Comparison of ENCODE assay signal across 2 cellular contexts in the genomic region with DNA sequence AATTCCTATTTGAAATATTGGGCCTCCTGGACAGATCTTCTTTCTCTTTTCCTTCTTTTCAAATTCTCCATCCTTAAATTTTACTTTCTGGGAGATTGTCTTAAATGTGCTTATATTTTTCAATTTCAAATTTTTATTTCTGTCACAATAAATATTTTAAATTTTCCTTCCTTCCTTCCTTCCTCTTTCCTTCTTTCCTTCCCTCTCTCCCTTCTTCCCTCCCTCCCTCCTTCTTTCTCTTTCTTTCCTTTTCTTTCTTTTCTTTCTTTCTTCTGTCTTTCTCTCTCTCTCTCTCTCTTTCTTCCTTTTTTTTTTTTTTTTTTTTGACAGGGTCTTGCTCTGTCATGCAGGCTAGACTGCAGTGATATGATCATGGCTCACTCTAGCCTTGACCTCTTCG.
TF ChIP-seq lines count a peak whose summit lies in the region.

No MANE protein-coding gene starts in this region.

TF ChIP-seq in HEK293, 187 proteins besides CTCF, POLR2A, EP300 and RAD21:
- no peak for TF ChIP-seq ZNF530 (tag by site-specific recombination; IDR thresholded peaks at IDR 0.05; ENCODE audit: low read depth)
- TF ChIP-seq ZNF366 (tag by site-specific recombination; conservative IDR thresholded peaks at IDR 0.05), result peak; percentile 87

TF ChIP-seq in K562, 482 proteins besides CTCF, POLR2A, EP300 and RAD21:
- TF ChIP-seq BDP1 (IDR thresholded peaks at IDR 0.05; ENCODE audit: insufficient read depth, insufficient read length) (no peak), RBM14 (IDR thresholded peaks at IDR 0.05; ENCODE audit: borderline replicate concordance, insufficient read depth, low read depth, low read length) (no peak), SMARCC2 (IDR thresholded peaks at IDR 0.05; ENCODE audit: low read depth) (no peak), ZNF512 (tag; IDR thresholded peaks at IDR 0.05) (peak; percentile 86)
- TF ChIP-seq, protein P1, sequence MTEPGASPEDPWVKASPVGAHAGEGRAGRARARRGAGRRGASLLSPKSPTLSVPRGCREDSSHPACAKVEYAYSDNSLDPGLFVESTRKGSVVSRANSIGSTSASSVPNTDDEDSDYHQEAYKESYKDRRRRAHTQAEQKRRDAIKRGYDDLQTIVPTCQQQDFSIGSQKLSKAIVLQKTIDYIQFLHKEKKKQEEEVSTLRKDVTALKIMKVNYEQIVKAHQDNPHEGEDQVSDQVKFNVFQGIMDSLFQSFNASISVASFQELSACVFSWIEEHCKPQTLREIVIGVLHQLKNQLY (CRISPR knock-in tag; conservative IDR thresholded peaks at IDR 0.05), result no peak
